8 cellular contexts compared by ENCODE assay signal in the genomic region with DNA sequence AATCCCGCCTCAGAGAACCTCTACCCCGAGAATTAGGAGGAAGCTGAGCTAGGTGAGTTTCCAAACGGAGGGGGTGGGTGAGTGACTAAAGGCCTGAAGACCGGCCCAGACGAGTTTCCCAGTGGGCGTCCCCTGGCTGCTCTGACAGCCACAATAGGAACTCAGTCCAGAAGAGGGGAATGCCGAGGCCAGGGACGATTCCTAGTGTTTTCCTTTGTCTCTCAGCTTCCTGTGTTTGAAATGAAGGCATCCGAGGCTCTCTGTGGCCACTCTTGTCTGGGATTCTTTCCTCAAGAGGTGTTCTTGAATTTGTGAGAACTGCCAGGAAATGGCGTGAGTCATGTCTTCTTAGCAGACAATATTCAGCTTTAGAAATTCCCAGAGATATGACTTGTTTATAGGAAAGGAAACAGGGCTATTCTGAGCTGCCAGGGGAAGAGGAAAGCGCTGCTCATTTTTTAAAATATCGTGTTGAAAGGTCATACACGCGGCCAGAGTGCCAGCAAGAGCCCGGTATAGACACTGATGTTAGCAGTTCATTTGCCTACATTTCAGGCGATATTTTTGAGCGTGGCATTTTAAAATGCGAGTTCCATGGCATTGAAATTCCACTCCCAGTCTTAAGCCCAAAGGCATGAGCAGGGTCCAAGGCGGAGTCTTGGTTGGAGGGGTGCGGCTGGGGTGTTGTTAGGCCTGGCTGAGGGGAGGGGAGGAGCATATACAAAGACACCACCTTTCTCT.
DNase-seq lines count a peak whose midpoint lies in the region; TF ChIP-seq lines count a peak whose summit lies in the region.

No MANE protein-coding gene starts in this region.

- H3K4me3 ChIP-seq in OCI-LY7 (ENCODE audit: low read depth, low read length, poor library complexity, severe bottlenecking), result no peak overlapping the region

- no peak overlapping the region for H3K4me2 ChIP-seq in OCI-LY7 (ENCODE audit: low read length)

- H3K4me1 Mint-ChIP-seq in activated naive CD4-positive, alpha-beta T cell treated with anti-CD3 and anti-CD28 coated beads for 36 hours (ENCODE audit: low read depth), result peaks cover 71% of the 10 kb centered on the region
- peaks cover 82% of the 10 kb centered on the region for H3K4me1 Mint-ChIP-seq in activated T-helper 1 cell treated with anti-CD3 and anti-CD28 coated beads, Interleukin-12 subunit alpha, Interleukin-12 subunit beta, Interleukin-2, Interleukin-4 antibody, amounts not matched to agents 30 ng/mL and 10 ng/mL and 1 ng/mL, durations not matched to agents 14 hours and 24 hours and 36 hours (ENCODE audit: low read depth)
- peaks cover 53% of the 10 kb centered on the region for H3K4me1 Mint-ChIP-seq in glutamatergic neuron (ENCODE audit: low read depth, unreplicated experiment)

- no TSS peak for BruUV-seq in OCI-LY7 (replicated peaks; lab: Mats Ljungman, UMichigan)

- H3K27me3 Mint-ChIP-seq in activated naive CD4-positive, alpha-beta T cell treated with anti-CD3 and anti-CD28 coated beads for 36 hours (ENCODE audit: low read depth), result no peaks in the 10 kb centered on the region
- no peaks in the 10 kb centered on the region for H3K27me3 Mint-ChIP-seq in activated T-helper 1 cell treated with anti-CD3 and anti-CD28 coated beads, Interleukin-12 subunit alpha, Interleukin-12 subunit beta, Interleukin-2, Interleukin-4 antibody, amounts not matched to agents 30 ng/mL and 10 ng/mL and 1 ng/mL, durations not matched to agents 14 hours and 24 hours and 36 hours (ENCODE audit: insufficient read depth)
- peaks cover 5% of the 10 kb centered on the region for H3K27me3 Mint-ChIP-seq in glutamatergic neuron (ENCODE audit: unreplicated experiment)

- no peak overlapping the region for H3K27ac ChIP-seq in OCI-LY7 (ENCODE audit: low read depth, low read length, poor library complexity, severe bottlenecking)

- no peaks in the 10 kb centered on the region for H3K9me3 Mint-ChIP-seq in activated naive CD4-positive, alpha-beta T cell treated with anti-CD3 and anti-CD28 coated beads for 36 hours
- H3K9me3 Mint-ChIP-seq in activated T-helper 1 cell treated with anti-CD3 and anti-CD28 coated beads, Interleukin-12 subunit alpha, Interleukin-12 subunit beta, Interleukin-2, Interleukin-4 antibody, amounts not matched to agents 30 ng/mL and 10 ng/mL and 1 ng/mL, durations not matched to agents 14 hours and 24 hours and 36 hours, result no peaks in the 10 kb centered on the region
- H3K9me3 Mint-ChIP-seq in glutamatergic neuron (ENCODE audit: unreplicated experiment), result no peaks in the 10 kb centered on the region

- no peaks in the 10 kb centered on the region for H3K79me2 ChIP-seq in OCI-LY7 (ENCODE audit: insufficient read depth, low read depth, low read length)

- peak; percentile 63 for DNase-seq in activated naive CD4-positive, alpha-beta T cell treated with anti-CD3 and anti-CD28 coated beads for 36 hours
- DNase-seq in activated naive CD4-positive, alpha-beta T cell treated with anti-CD3 and anti-CD28 coated beads, Interleukin-2, amount 50 U/mL, for 16 hours, result no peak
- peak; percentile 100 for DNase-seq in HT1080 (ENCODE audit: low read depth)
- DNase-seq in activated T-helper 1 cell treated with anti-CD3 and anti-CD28 coated beads, Interleukin-12 subunit alpha, Interleukin-12 subunit beta, Interleukin-2, Interleukin-4 antibody, amounts not matched to agents 30 ng/mL and 10 ng/mL and 1 ng/mL, durations not matched to agents 14 hours and 24 hours and 36 hours (ENCODE audit: low spot score), result no peak
- peak; percentile 22 for DNase-seq in glutamatergic neuron
- DNase-seq in posterior cingulate gyrus, result peak in 7 of 10 donors; percentile 12 to 78 (median 32)
- DNase-seq in OCI-LY7 (ENCODE audit: low spot score), result no peak
- DNase-seq in NCI-H1105 (lab: John Stamatoyannopoulos, UW), result no peak

- no peak overlapping the region for H2AFZ ChIP-seq in OCI-LY7 (ENCODE audit: low read length)

- POLR2A ChIA-PET in OCI-LY7 (lab: Charles Lee), result no interaction called here

- H3K27ac Mint-ChIP-seq in activated naive CD4-positive, alpha-beta T cell treated with anti-CD3 and anti-CD28 coated beads for 36 hours, result peak overlapping the region; percentile 84
- peak overlapping the region; percentile 88 for H3K27ac Mint-ChIP-seq in activated T-helper 1 cell treated with anti-CD3 and anti-CD28 coated beads, Interleukin-12 subunit alpha, Interleukin-12 subunit beta, Interleukin-2, Interleukin-4 antibody, amounts not matched to agents 30 ng/mL and 10 ng/mL and 1 ng/mL, durations not matched to agents 14 hours and 24 hours and 36 hours
- H3K27ac Mint-ChIP-seq in glutamatergic neuron (ENCODE audit: unreplicated experiment), result peak overlapping the region; percentile 67

- no peak overlapping the region for H3K4me3 Mint-ChIP-seq in activated naive CD4-positive, alpha-beta T cell treated with anti-CD3 and anti-CD28 coated beads for 36 hours
- peak overlapping the region; percentile 28 for H3K4me3 Mint-ChIP-seq in activated T-helper 1 cell treated with anti-CD3 and anti-CD28 coated beads, Interleukin-12 subunit alpha, Interleukin-12 subunit beta, Interleukin-2, Interleukin-4 antibody, amounts not matched to agents 30 ng/mL and 10 ng/mL and 1 ng/mL, durations not matched to agents 14 hours and 24 hours and 36 hours
- peak overlapping the region; percentile 55 for H3K4me3 Mint-ChIP-seq in glutamatergic neuron (ENCODE audit: unreplicated experiment)

- TF ChIP-seq CTCF in glutamatergic neuron (IDR thresholded peaks at IDR 0.05; ENCODE audit: partially characterized antibody, unreplicated experiment), result no peak
- TF ChIP-seq CTCF in OCI-LY7 (conservative IDR thresholded peaks at IDR 0.05; ENCODE audit: low read length), result no peak

- H3K9me2 ChIP-seq in OCI-LY7 (ENCODE audit: insufficient read depth, low read length), result no peaks in the 10 kb centered on the region

- H3K36me3 Mint-ChIP-seq in activated naive CD4-positive, alpha-beta T cell treated with anti-CD3 and anti-CD28 coated beads for 36 hours (ENCODE audit: low read depth), result no peaks in the 10 kb centered on the region
- H3K36me3 Mint-ChIP-seq in activated T-helper 1 cell treated with anti-CD3 and anti-CD28 coated beads, Interleukin-12 subunit alpha, Interleukin-12 subunit beta, Interleukin-2, Interleukin-4 antibody, amounts not matched to agents 30 ng/mL and 10 ng/mL and 1 ng/mL, durations not matched to agents 14 hours and 24 hours and 36 hours (ENCODE audit: low read depth), result no peaks in the 10 kb centered on the region
- H3K36me3 Mint-ChIP-seq in glutamatergic neuron (ENCODE audit: unreplicated experiment), result no peaks in the 10 kb centered on the region

- H4K20me1 ChIP-seq in OCI-LY7 (ENCODE audit: insufficient read depth, low read length), result no peaks in the 10 kb centered on the region

- no peaks in the 10 kb centered on the region for H3K4me1 ChIP-seq in OCI-LY7 (ENCODE audit: insufficient read depth, low read length, poor library complexity, severe bottlenecking)

- CTCF ChIA-PET in activated naive CD4-positive, alpha-beta T cell treated with anti-CD3 and anti-CD28 coated beads for 36 hours (lab: Charles Lee), result interaction anchor here (0.6 to 1.8 kb wide), 2 partner anchors 95 to 109 kb away, joined by 3 to 4 read pairs; no protein-coding TSS in a partner anchor
- CTCF ChIA-PET in OCI-LY7 (lab: Charles Lee; ENCODE audit: unreplicated experiment), result no interaction called here

- intact Hi-C loops in activated naive CD4-positive, alpha-beta T cell treated with anti-CD3 and anti-CD28 coated beads for 36 hours (cut with micrococcal nuclease), result loop anchor here (5.0 kb wide), 8 partner anchors 138 to 538 kb away; partner anchors contain the start of gene METTL21A
- intact Hi-C loops in activated T-helper 1 cell treated with anti-CD3 and anti-CD28 coated beads, Interleukin-12 subunit alpha, Interleukin-12 subunit beta, Interleukin-2, Interleukin-4 antibody, amounts not matched to agents 30 ng/mL and 10 ng/mL and 1 ng/mL, durations not matched to agents 14 hours and 24 hours and 36 hours (cut with micrococcal nuclease), result loop anchor here (5.0 to 10.0 kb wide), 5 partner anchors 138 to 568 kb away; partner anchors contain the start of genes FASTKD2, MDH1B and METTL21A
- intact Hi-C loops in posterior cingulate gyrus (cut with DNase I) (no loop called here), OCI-LY7 (cut with micrococcal nuclease; ENCODE audit: unreplicated experiment) (no loop called here)

- H3K36me3 ChIP-seq in OCI-LY7 (ENCODE audit: insufficient read depth, low read length), result no peaks in the 10 kb centered on the region

- no peaks in the 10 kb centered on the region for H3K9me3 ChIP-seq in OCI-LY7 (ENCODE audit: low read length)

Comparison
In these comparisons a context has a peak if more than half of its experiments do, and no peak if none do; other contexts are left out.
1. DNase-seq: peak in activated naive CD4-positive, alpha-beta T cell treated with anti-CD3 and anti-CD28 coated beads for 36 hours (single experiment), HT1080 (single experiment), glutamatergic neuron (single experiment) and posterior cingulate gyrus (7 of 10); none in activated naive CD4-positive, alpha-beta T cell treated with anti-CD3 and anti-CD28 coated beads, Interleukin-2, amount 50 U/mL, for 16 hours (single experiment), activated T-helper 1 cell treated with anti-CD3 and anti-CD28 coated beads, Interleukin-12 subunit alpha, Interleukin-12 subunit beta, Interleukin-2, Interleukin-4 antibody, amounts not matched to agents 30 ng/mL and 10 ng/mL and 1 ng/mL, durations not matched to agents 14 hours and 24 hours and 36 hours (single experiment), OCI-LY7 (single experiment) and NCI-H1105 (single experiment).
2. intact Hi-C loops: an anchor here in activated naive CD4-positive, alpha-beta T cell treated with anti-CD3 and anti-CD28 coated beads for 36 hours (5.0 kb wide) and activated T-helper 1 cell treated with anti-CD3 and anti-CD28 coated beads, Interleukin-12 subunit alpha, Interleukin-12 subunit beta, Interleukin-2, Interleukin-4 antibody, amounts not matched to agents 30 ng/mL and 10 ng/mL and 1 ng/mL, durations not matched to agents 14 hours and 24 hours and 36 hours (5.0 to 10.0 kb wide); none called in posterior cingulate gyrus and OCI-LY7.
3. Peak in every context shown above with its lines, with median percentiles within 50 percentile points of each other: H3K27ac Mint-ChIP-seq.